1 cellular context compared by ENCODE assay signal in the genomic region with DNA sequence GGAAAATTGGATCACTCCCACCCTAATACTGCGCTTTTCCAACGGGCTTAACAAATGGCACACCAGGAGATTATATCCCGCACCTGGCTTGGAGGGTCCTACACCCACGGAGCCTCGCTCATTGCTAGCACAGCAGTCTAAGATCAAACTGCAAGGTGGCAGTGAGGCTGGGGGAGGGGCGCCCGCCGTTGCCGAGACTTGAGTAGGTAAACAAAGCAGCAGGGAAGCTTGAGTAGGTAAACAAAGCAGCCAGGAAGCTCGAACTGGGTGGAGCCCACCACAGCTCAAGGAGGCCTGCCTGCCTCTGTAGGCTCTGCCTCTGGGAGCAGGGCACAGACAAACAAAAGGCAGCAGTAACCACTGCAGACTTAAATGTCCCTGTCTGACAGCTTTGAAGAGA. TPM values are rescaled to one million over a fixed set of nuclear protein-coding genes. Genes with fewer than 3 reads are reported as not detected.
"Had no signal": no experiment of that assay in that cellular context is flagged by ENCODE, and none has a peak within 500 bp of the region (broad histone marks: within the 10 kb centered on the region; RNA-seq: fewer than 3 reads in every experiment).

No MANE protein-coding gene starts in this region.

RNA-seq across cellular contexts. Expression of a gene that starts 59.8 kb away (rescaled TPM):
- total RNA-seq: naive thymus-derived CD8-positive, alpha-beta T cell had no signal
- polyA plus RNA-seq: naive thymus-derived CD8-positive, alpha-beta T cell had no signal
